In the genomic region with DNA sequence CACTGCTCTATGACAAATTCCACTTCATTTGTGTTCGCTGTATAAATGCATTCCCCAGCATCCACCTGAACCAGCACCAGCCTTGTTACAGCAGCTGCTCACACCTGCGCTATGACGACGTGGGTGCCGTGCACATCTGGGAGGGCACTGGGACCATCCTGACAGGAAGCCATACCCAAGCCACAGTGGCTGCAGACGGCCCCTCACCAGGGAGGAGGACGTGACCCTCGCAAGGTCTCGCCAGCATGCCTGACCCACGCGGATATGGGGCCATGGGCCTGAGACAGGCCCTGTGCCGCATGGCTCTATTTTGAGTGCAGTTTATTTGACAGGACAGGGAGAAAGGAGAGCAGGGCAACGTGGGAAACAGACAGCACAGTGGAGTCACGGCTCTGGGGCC, we compare ENCODE assay signal across 14 cellular contexts.
DNase-seq lines count a peak whose midpoint lies in the region; ATAC-seq, FAIRE-seq and TF ChIP-seq lines count a peak whose summit lies in the region.
"Had no signal": no experiment of that assay in that cellular context is flagged by ENCODE, and none has a peak within 500 bp of the region (broad histone marks: within the 10 kb centered on the region; RNA-seq: fewer than 3 reads in every experiment).

No MANE protein-coding gene starts in this region.

- H3K9me3 Mint-ChIP-seq in glutamatergic neuron (ENCODE audit: unreplicated experiment) (peaks cover 3% of the 10 kb centered on the region), natural killer cell (peaks cover 6 to 10% of the 10 kb centered on the region in 2 donors)

- H3K27me3 ChIP-seq in BE2C, result no peaks in the 10 kb centered on the region
- H3K27me3 ChIP-seq: stomach had no signal

- TF ChIP-seq CTCF in BE2C (IDR thresholded peaks at IDR 0.05; ENCODE audit: low read depth, low read length), result no peak
- TF ChIP-seq CTCF in glutamatergic neuron (IDR thresholded peaks at IDR 0.05; ENCODE audit: partially characterized antibody, unreplicated experiment), result no peak
- TF ChIP-seq CTCF in natural killer cell (IDR thresholded peaks at IDR 0.05), result no peak

- H3K4me1 Mint-ChIP-seq in glutamatergic neuron (ENCODE audit: low read depth, unreplicated experiment), result peaks cover 7% of the 10 kb centered on the region
- peaks cover 40 to 47% of the 10 kb centered on the region in 2 donors for H3K4me1 Mint-ChIP-seq in natural killer cell

- DNase-seq in BE2C (peak; percentile 8), GM12891 (ENCODE audit: insufficient read length, low spot score) (no peak), glutamatergic neuron (no peak), natural killer cell (no peak), HuH-7.5 (ENCODE audit: low spot score) (no peak), DMS53 treated with DMSO at 0.1 percent for 48 hours (lab: John Stamatoyannopoulos, UW; ENCODE audit: unreplicated experiment) (no peak)
- DNase-seq: activated CD4-positive, alpha-beta memory T cell treated with anti-CD3 and anti-CD28 coated beads, Interleukin-2, amount 10 ng/mL, durations not matched to agents 7 days and 5 days; DMS53; GOT3; NCI-H1048 had no signal

- peak; percentile 47 for FAIRE-seq in GM12891 (lab: Jason Lieb, UNC)

- ATAC-seq in natural killer cell (peak in 1 of 3 donors; percentile 16), HG03045 (IDR thresholded peaks at IDR 0.05; ENCODE audit: unreplicated experiment) (no peak), HG02885 (IDR thresholded peaks at IDR 0.05; ENCODE audit: poor library complexity, unreplicated experiment) (no peak)

- H3K27me3 Mint-ChIP-seq in glutamatergic neuron (ENCODE audit: unreplicated experiment) (peaks cover 7% of the 10 kb centered on the region), natural killer cell (ENCODE audit: low read depth in 2 of 2) (peaks cover 16 to 42% of the 10 kb centered on the region in 2 donors)
- H3K27me3 Mint-ChIP-seq: activated CD4-positive, alpha-beta memory T cell treated with anti-CD3 and anti-CD28 coated beads, Interleukin-2, amount 10 ng/mL, durations not matched to agents 7 days and 5 days had no signal

- H3K4me1 ChIP-seq in BE2C, result peaks cover 10% of the 10 kb centered on the region

- no peak overlapping the region for H3K4me3 Mint-ChIP-seq in glutamatergic neuron (ENCODE audit: unreplicated experiment)
- H3K4me3 Mint-ChIP-seq in natural killer cell, result peak overlapping the region; percentile 90
- H3K4me3 Mint-ChIP-seq: activated CD4-positive, alpha-beta memory T cell treated with anti-CD3 and anti-CD28 coated beads, Interleukin-2, amount 10 ng/mL, durations not matched to agents 7 days and 5 days had no signal

- no peak for TF ChIP-seq POLR2A in GM12891 (IDR thresholded peaks at IDR 0.05; ENCODE audit: low read depth, low read length)

- H3K9me3 ChIP-seq in BE2C, result no peaks in the 10 kb centered on the region; the same call in 1 of the 2 replicates

- H3K27ac Mint-ChIP-seq in glutamatergic neuron (ENCODE audit: unreplicated experiment) (peak overlapping the region; percentile 23), natural killer cell (peak overlapping the region; percentile 64 to 85)
- H3K27ac Mint-ChIP-seq: activated CD4-positive, alpha-beta memory T cell treated with anti-CD3 and anti-CD28 coated beads, Interleukin-2, amount 10 ng/mL, durations not matched to agents 7 days and 5 days had no signal

- peaks cover 19% of the 10 kb centered on the region for H3K36me3 Mint-ChIP-seq in glutamatergic neuron (ENCODE audit: unreplicated experiment)
- peaks cover 29% of the 10 kb centered on the region for H3K36me3 Mint-ChIP-seq in natural killer cell

- intact Hi-C loops in natural killer cell (cut with micrococcal nuclease), result loop anchor here (1.0 kb wide), 1 partner anchor 12 kb away; no protein-coding TSS in a partner anchor

- H3K36me3 ChIP-seq in BE2C, result no peaks in the 10 kb centered on the region

- H3K4me3 ChIP-seq in BE2C (ENCODE audit: low read depth, low read length), result no peak overlapping the region
- H3K4me3 ChIP-seq: lung, stomach had no signal

TF ChIP-seq in GM12891, 5 proteins besides CTCF, POLR2A, EP300 and RAD21:
- TF ChIP-seq POLR2AphosphoS5 (IDR thresholded peaks at IDR 0.05; ENCODE audit: low read depth, low read length) (no peak), PAX5 (IDR thresholded peaks at IDR 0.05; ENCODE audit: insufficient read depth, low read length, severe bottlenecking) (no peak), SPI1 (IDR thresholded peaks at IDR 0.05; ENCODE audit: low read depth, low read length) (no peak), TAF1 (IDR thresholded peaks at IDR 0.05; ENCODE audit: low read depth, low read length) (no peak), POU2F2 (IDR thresholded peaks at IDR 0.05; ENCODE audit: low read depth, low read length) (no peak)
